ENCODE assay signal across 11 cellular contexts in the genomic region with DNA sequence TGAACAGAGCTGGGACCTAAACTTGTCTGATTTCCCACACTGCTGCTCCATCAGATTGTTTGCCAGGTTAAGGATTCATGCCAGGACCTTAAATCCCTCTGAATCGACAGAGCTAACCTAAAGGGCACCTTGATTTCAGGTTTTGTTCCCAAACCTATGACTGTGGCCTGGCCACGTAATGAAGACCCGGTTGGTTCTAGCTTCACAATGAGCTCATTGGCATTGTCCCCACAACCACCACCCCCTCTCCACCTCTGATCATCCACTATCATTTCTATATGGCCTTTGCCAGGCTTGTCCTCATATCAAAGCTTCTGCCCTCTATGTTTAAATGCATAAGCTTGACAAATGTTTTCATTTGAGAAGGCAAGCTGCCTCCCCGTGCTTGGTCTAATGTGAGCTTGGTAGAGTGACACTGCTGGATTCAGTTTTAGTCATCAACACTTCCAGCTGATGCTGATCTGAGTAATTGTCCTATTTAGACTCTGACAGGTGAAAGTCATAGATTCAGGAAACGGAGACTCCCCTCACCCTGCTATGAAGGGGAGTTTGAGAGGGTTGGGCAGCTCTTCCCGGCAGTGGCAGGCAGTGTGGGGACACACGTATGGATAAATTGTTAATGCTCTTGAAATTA.
DNase-seq lines count a peak whose midpoint lies in the region; ATAC-seq and FAIRE-seq lines count a peak whose summit lies in the region.
"Had no signal": no experiment of that assay in that cellular context is flagged by ENCODE, and none has a peak within 500 bp of the region (broad histone marks: within the 10 kb centered on the region; RNA-seq: fewer than 3 reads in every experiment).

No MANE protein-coding gene starts in this region.

- no peak overlapping the region for H3K4me3 ChIP-seq in small intestine (ENCODE audit: low read depth in 1 of 2, low read length in 2 of 2)

- 72 to 79% (median 72%) methylated on average over 7 of the region's 7 CpGs for WGBS in small intestine, 3 donors

- DNase-seq in activated CD4-positive, alpha-beta T cell treated with anti-CD3 and anti-CD28 coated beads, Interleukin-2, amount 50 U/mL, for 48 hours = peak; percentile 33 to 47
- no peak for DNase-seq in activated CD4-positive, alpha-beta T cell treated with anti-CD3 and anti-CD28 coated beads, Interleukin-2, amount 50 U/mL, for 4 hours
- peak; percentile 51 for DNase-seq in stimulated activated CD4-positive, alpha-beta T cell treated with anti-CD3 and anti-CD28 coated beads, Interleukin-1b, Interleukin-23, amount 100 ng/mL, for 48 hours
- DNase-seq in NCI-H1436 treated with DMSO at 0.1 percent for 48 hours (lab: John Stamatoyannopoulos, UW) = no peak
- no peak for DNase-seq in GF-D8 (lab: John Stamatoyannopoulos, UW)
- no peak for DNase-seq in small intestine
- DNase-seq: NCI-H774 had no signal

- H3K4me1 ChIP-seq in small intestine (ENCODE audit: control insufficient read depth in 2 of 2, insufficient read depth in 1 of 2, low read depth in 1 of 2, low read length in 1 of 2) = no peaks in the 10 kb centered on the region

- FAIRE-seq in small intestine (lab: Jason Lieb, UNC) = no peak
- FAIRE-seq: frontal cortex had no signal

- H3K9me3 ChIP-seq in small intestine (ENCODE audit: control insufficient read depth, low read depth) = no peaks in the 10 kb centered on the region

- H3K27ac ChIP-seq in small intestine (ENCODE audit: low read depth in 1 of 2, low read length in 1 of 2) = no peak overlapping the region
- H3K27ac ChIP-seq: KMS-11 had no signal

- ATAC-seq in GM21515 (IDR thresholded peaks at IDR 0.05; ENCODE audit: unreplicated experiment) = peak; percentile 92
- ATAC-seq in HG03139 (IDR thresholded peaks at IDR 0.05; ENCODE audit: unreplicated experiment) = peak; percentile 91

- H3K36me3 ChIP-seq in small intestine (ENCODE audit: control insufficient read depth in 2 of 2, insufficient read depth in 2 of 2, low read length in 2 of 2) = no peaks in the 10 kb centered on the region

- H3K27me3 ChIP-seq in small intestine (ENCODE audit: control insufficient read depth in 2 of 2, insufficient read depth in 2 of 2, low read length in 2 of 2) = no peaks in the 10 kb centered on the region

Comparison
In these comparisons a context has a peak if more than half of its experiments do, and no peak if none do; other contexts are left out.
1. DNase-seq: peak in activated CD4-positive, alpha-beta T cell treated with anti-CD3 and anti-CD28 coated beads, Interleukin-2, amount 50 U/mL, for 48 hours (2 of 2) and stimulated activated CD4-positive, alpha-beta T cell treated with anti-CD3 and anti-CD28 coated beads, Interleukin-1b, Interleukin-23, amount 100 ng/mL, for 48 hours (single experiment); none in activated CD4-positive, alpha-beta T cell treated with anti-CD3 and anti-CD28 coated beads, Interleukin-2, amount 50 U/mL, for 4 hours (0 of 2), NCI-H1436 treated with DMSO at 0.1 percent for 48 hours (single experiment), GF-D8 (single experiment) and small intestine (single experiment).